ENCODE assay signal across 18 cellular contexts in the genomic region with DNA sequence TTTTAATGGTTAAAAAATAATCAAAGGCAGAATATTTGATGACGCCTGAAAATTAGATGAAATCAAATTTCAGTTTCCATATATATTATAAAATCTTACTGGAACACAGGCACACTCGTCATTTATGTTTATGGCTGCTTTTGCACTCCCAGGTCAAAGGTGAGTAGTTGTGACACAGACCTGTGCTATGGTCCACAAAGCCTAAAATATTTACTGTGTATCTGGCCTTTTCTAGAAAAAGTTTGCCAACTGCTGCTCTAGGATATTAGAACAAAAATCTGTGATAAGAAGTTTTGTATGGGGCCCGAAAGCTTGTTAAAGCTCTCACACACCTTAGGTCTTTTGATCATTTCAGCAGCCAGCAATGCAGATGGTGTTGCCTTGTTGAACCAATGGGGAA.
DNase-seq lines count a peak whose midpoint lies in the region; ATAC-seq, FAIRE-seq and TF ChIP-seq lines count a peak whose summit lies in the region.
"Had no signal": no experiment of that assay in that cellular context is flagged by ENCODE, and none has a peak within 500 bp of the region (broad histone marks: within the 10 kb centered on the region; RNA-seq: fewer than 3 reads in every experiment).

No MANE protein-coding gene starts in this region.

- DNase-seq in WERI-Rb-1, result no peak
- DNase-seq in left lobe of liver (ENCODE audit: low spot score), result no peak
- no peak for DNase-seq in right lobe of liver
- DNase-seq in D721Med (ENCODE audit: insufficient read length, low spot score), result no peak
- no peak for DNase-seq in NCI-H128 (lab: John Stamatoyannopoulos, UW; ENCODE audit: unreplicated experiment)
- DNase-seq in NCI-H510A (lab: John Stamatoyannopoulos, UW), result no peak
- DNase-seq: CD4-positive, alpha-beta memory T cell; COR-L47; DMS 273 treated with DMSO at 0.1 percent for 48 hours; DMS79; EL; GDM1; GOT3 had no signal

- WGBS in right lobe of liver (ENCODE audit: insufficient coverage, low coverage, low lambda C conversion rate, missing lambda C conversion rate), result 75% methylated on average over 3 of the region's 3 CpGs

- no peaks in the 10 kb centered on the region for H3K36me3 ChIP-seq in WERI-Rb-1
- H3K36me3 ChIP-seq in right lobe of liver, result no peaks in the 10 kb centered on the region
- H3K36me3 ChIP-seq: HAP-1 had no signal

- H3K4me3 ChIP-seq in WERI-Rb-1 (ENCODE audit: low read depth, low read length) (no peak overlapping the region), right lobe of liver (no peak overlapping the region)
- H3K4me3 ChIP-seq: GM12878, HAP-1 had no signal

- TF ChIP-seq CTCF in WERI-Rb-1 (IDR thresholded peaks at IDR 0.05; ENCODE audit: low read depth, low read length), result no peak
- no peak for TF ChIP-seq CTCF in right lobe of liver (IDR thresholded peaks at IDR 0.05)
- no peak for TF ChIP-seq CTCF in D721Med (IDR thresholded peaks at IDR 0.05; ENCODE audit: insufficient read depth, missing control alignments)

- FAIRE-seq in D721Med (lab: Jason Lieb, UNC), result no peak
- FAIRE-seq: GM12878, GM18507, H54 had no signal

- H3K27me3 ChIP-seq in WERI-Rb-1 (ENCODE audit: insufficient read depth, low read depth, severe bottlenecking) (no peaks in the 10 kb centered on the region), right lobe of liver (no peaks in the 10 kb centered on the region)

- H3K4me1 ChIP-seq in right lobe of liver, result peaks cover 0 to 7% (median 0%) of the 10 kb centered on the region in 4 donors
- H3K4me1 ChIP-seq: HAP-1 had no signal

- TF ChIP-seq POLR2A in right lobe of liver (IDR thresholded peaks at IDR 0.05), result no peak

- intact Hi-C loops in right lobe of liver (cut with DNase I), result no loop called here

- ATAC-seq in left lobe of liver (peak; percentile 67), right lobe of liver (peak; percentile 30 to 71 (median 54)), GM19324 (IDR thresholded peaks at IDR 0.05; ENCODE audit: low FRiP score, unreplicated experiment) (no peak)
- ATAC-seq: GM12878 had no signal

- peak overlapping the region; percentile 4; the same call in 1 of the 2 replicates for H3K27ac ChIP-seq in WERI-Rb-1
- H3K27ac ChIP-seq in right lobe of liver, result no peak overlapping the region

- H3K9me3 ChIP-seq in WERI-Rb-1 (ENCODE audit: severe bottlenecking) (no peaks in the 10 kb centered on the region), right lobe of liver (no peaks in the 10 kb centered on the region)
- H3K9me3 ChIP-seq: HAP-1 had no signal
